8 cellular contexts compared by ENCODE assay signal in genomic region chr4:26410385-26411293, GRCh38.
DNase-seq lines count a peak whose midpoint lies in the region; FAIRE-seq lines count a peak whose summit lies in the region.

No MANE protein-coding gene starts in this region.

- no peaks in the 10 kb centered on the region for H3K4me1 ChIP-seq in mesendoderm (ENCODE audit: control insufficient read depth, low read depth, low read length)

- H3K36me3 ChIP-seq in mesendoderm (ENCODE audit: control insufficient read depth, insufficient read depth, low read length) = peaks cover 2% of the 10 kb centered on the region

- H3K4me3 ChIP-seq in mesendoderm (ENCODE audit: low read length) = no peak overlapping the region

- H3K9ac ChIP-seq in mesendoderm (ENCODE audit: low read length) = no peak overlapping the region

- WGBS in mesendoderm (ENCODE audit: extremely low coverage, insufficient coverage, low lambda C conversion rate) = no CpG with 5 or more reads among the region's 2 CpGs

- DNase-seq in NCI-H1436 (lab: John Stamatoyannopoulos, UW) = peak; percentile 41
- no peak for DNase-seq in NCI-H1436 treated with DMSO at 0.1 percent for 48 hours (lab: John Stamatoyannopoulos, UW)
- no peak for DNase-seq in GM19239 (ENCODE audit: insufficient read length, low spot score)
- DNase-seq in Kasumi-1 (lab: John Stamatoyannopoulos, UW) = peak; percentile 76 to 87
- peak; percentile 58 for DNase-seq in RPMI7951 (ENCODE audit: low read depth)
- DNase-seq in dermis microvascular lymphatic vessel endothelial cell (ENCODE audit: low read depth in 2 of 2) = peak; percentile 32 to 62
- peak; percentile 62 for DNase-seq in mesendoderm
- no peak for DNase-seq in effector CD8-positive, alpha-beta T cell (lab: John Stamatoyannopoulos, UW)

- no peak overlapping the region for H3K56ac ChIP-seq in mesendoderm (ENCODE audit: low read length)

- H3K18ac ChIP-seq in mesendoderm (ENCODE audit: low read length) = no peak overlapping the region

- H3K27me3 ChIP-seq in mesendoderm (ENCODE audit: insufficient read depth, low read length, poor library complexity) = no peaks in the 10 kb centered on the region

- no peak overlapping the region for H4K8ac ChIP-seq in mesendoderm (ENCODE audit: low read depth, low read length)

- FAIRE-seq in GM19239 (lab: Jason Lieb, UNC) = peak; percentile 93

- H3K4me2 ChIP-seq in mesendoderm (ENCODE audit: low read length) = no peak overlapping the region

- H4K5ac ChIP-seq in mesendoderm (ENCODE audit: low read length) = no peak overlapping the region

- no peak overlapping the region for H2BK15ac ChIP-seq in mesendoderm (replicated peaks; ENCODE audit: low read depth)

- H3K27ac ChIP-seq in mesendoderm (ENCODE audit: low read depth, low read length) = no peak overlapping the region

- H2AK5ac ChIP-seq in mesendoderm (ENCODE audit: low read length) = no peak overlapping the region

- H2BK120ac ChIP-seq in mesendoderm (ENCODE audit: low read depth, low read length) = no peak overlapping the region

- peaks cover 2% of the 10 kb centered on the region for H3K79me2 ChIP-seq in mesendoderm (ENCODE audit: control insufficient read depth, insufficient read depth, low read length)

- no peak overlapping the region for H2BK5ac ChIP-seq in mesendoderm (ENCODE audit: low read length)

- peaks cover 2% of the 10 kb centered on the region for H3K79me1 ChIP-seq in mesendoderm (ENCODE audit: low read length)

- H3K23ac ChIP-seq in mesendoderm (ENCODE audit: low read length) = no peak overlapping the region

- no peak overlapping the region for H3K4ac ChIP-seq in mesendoderm (ENCODE audit: low read depth, low read length)

Comparison
In these comparisons a context has a peak if more than half of its experiments do, and no peak if none do; other contexts are left out.
1. DNase-seq: peak in NCI-H1436 (single experiment), Kasumi-1 (2 of 2), RPMI7951 (single experiment), dermis microvascular lymphatic vessel endothelial cell (2 of 2) and mesendoderm (single experiment); none in NCI-H1436 treated with DMSO at 0.1 percent for 48 hours (single experiment), GM19239 (single experiment) and effector CD8-positive, alpha-beta T cell (single experiment).